In genomic region chr19:37655689-37656491, GRCh38 we compare ENCODE assay signal across 8 cellular contexts. TPM values are rescaled to one million over a fixed set of nuclear protein-coding genes. Genes with fewer than 3 reads are reported as not detected.
A peak's percentile ranks its signal among the peaks of the same experiment; 100 is the strongest.
DNase-seq lines count a peak whose midpoint lies in the region; ATAC-seq and TF ChIP-seq lines count a peak whose summit lies in the region.

No MANE protein-coding gene starts in this region.

- H3K4me3 ChIP-seq in SU-DHL-6 (ENCODE audit: insufficient read depth, low read length, poor library complexity, severe bottlenecking) (peak overlapping the region; percentile 63), left ventricle myocardium inferior (peak overlapping the region; percentile 75)

- H3K79me2 ChIP-seq in SU-DHL-6 (ENCODE audit: insufficient read depth, low read length) = peaks cover 33% of the 10 kb centered on the region

- H3K27ac Mint-ChIP-seq in progenitor cell of endocrine pancreas = peak overlapping the region; percentile 96

- DNase-seq in DMS79 (lab: John Stamatoyannopoulos, UW) = peak; percentile 86
- peak; percentile 77 to 84 for DNase-seq in Kasumi-1 (lab: John Stamatoyannopoulos, UW)
- peak; percentile 62 for DNase-seq in amniotic epithelial cell (ENCODE audit: low read depth)
- peak; percentile 88 for DNase-seq in left ventricle myocardium inferior
- peak; percentile 81 for DNase-seq in progenitor cell of endocrine pancreas (ENCODE audit: low spot score, unreplicated experiment)
- peak; percentile 84 for DNase-seq in ureter (ENCODE audit: low spot score)

- peaks cover 16% of the 10 kb centered on the region for H3K4me1 Mint-ChIP-seq in progenitor cell of endocrine pancreas (ENCODE audit: low read depth)

- intact Hi-C loops in left ventricle myocardium inferior (cut with micrococcal nuclease) = no loop called here

- H3K27me3 Mint-ChIP-seq in progenitor cell of endocrine pancreas = no peaks in the 10 kb centered on the region

- H3K36me3 ChIP-seq in SU-DHL-6 (ENCODE audit: low read length) = 0 out of 2 replicates have a peak, but pooled peaks cover 3% of the 10 kb centered on the region
- H3K36me3 ChIP-seq in left ventricle myocardium inferior = peaks cover 4% of the 10 kb centered on the region

- H2AFZ ChIP-seq in SU-DHL-6 (ENCODE audit: low read depth, low read length, severe bottlenecking) = peak overlapping the region; percentile 98

- no peak for TF ChIP-seq CTCF in SU-DHL-6 (IDR thresholded peaks at IDR 0.05; ENCODE audit: insufficient read depth, low read length, poor library complexity, severe bottlenecking)
- TF ChIP-seq CTCF in left ventricle myocardium inferior (IDR thresholded peaks at IDR 0.05; ENCODE audit: borderline replicate concordance) = no peak
- no peak for TF ChIP-seq CTCF in progenitor cell of endocrine pancreas (IDR thresholded peaks at IDR 0.05; ENCODE audit: unreplicated experiment)

- peak overlapping the region; percentile 89 for H3K4me3 Mint-ChIP-seq in progenitor cell of endocrine pancreas (ENCODE audit: low read depth)

- peaks cover 2% of the 10 kb centered on the region for H3K36me3 Mint-ChIP-seq in progenitor cell of endocrine pancreas (ENCODE audit: insufficient read depth)

- H3K9me2 ChIP-seq in SU-DHL-6 (replicated peaks; ENCODE audit: insufficient read depth, low read length) = no peaks in the 10 kb centered on the region

- H3K27ac ChIP-seq in SU-DHL-6 (ENCODE audit: low read depth, low read length) (peak overlapping the region; percentile 41), left ventricle myocardium inferior (replicated peaks) (peak overlapping the region; percentile 94)

- no peaks in the 10 kb centered on the region for H3K9me3 ChIP-seq in SU-DHL-6 (ENCODE audit: insufficient read depth, low read length)
- H3K9me3 ChIP-seq in left ventricle myocardium inferior (replicated peaks) = peaks cover 17% of the 10 kb centered on the region

- no peaks in the 10 kb centered on the region for H4K20me1 ChIP-seq in SU-DHL-6 (ENCODE audit: low read depth, low read length)

- peak overlapping the region; percentile 91 for H3K4me2 ChIP-seq in SU-DHL-6 (ENCODE audit: low read depth, low read length, poor library complexity, severe bottlenecking)

- H3K9ac ChIP-seq in SU-DHL-6 (ENCODE audit: low read length) = peak overlapping the region; percentile 67

- H3K9me3 Mint-ChIP-seq in progenitor cell of endocrine pancreas (ENCODE audit: low read depth) = peaks cover 3% of the 10 kb centered on the region

- peak; percentile 53 for ATAC-seq in GM21737 (IDR thresholded peaks at IDR 0.05; ENCODE audit: unreplicated experiment)

- peaks cover 15% of the 10 kb centered on the region; the same call in 1 of the 2 replicates for H3F3A ChIP-seq in SU-DHL-6 (ENCODE audit: insufficient read depth)

- peaks cover 43% of the 10 kb centered on the region for H3K4me1 ChIP-seq in left ventricle myocardium inferior

- no peaks in the 10 kb centered on the region for H3K27me3 ChIP-seq in SU-DHL-6 (ENCODE audit: low read length)
- no peaks in the 10 kb centered on the region for H3K27me3 ChIP-seq in left ventricle myocardium inferior (ENCODE audit: low read depth)

RNA-seq across cellular contexts. Expression of gene ZFP30, which starts 0.6 kb away (rescaled TPM):
- total RNA-seq in left ventricle myocardium inferior (7.7 TPM), progenitor cell of endocrine pancreas (32.0 and 35.7 TPM in 2 replicates), ureter (16.5 TPM)

Comparison
In these comparisons a context has a peak if more than half of its experiments do, and no peak if none do; other contexts are left out.
1. Peak in every context shown above with its lines: DNase-seq, ATAC-seq, H3K4me3 ChIP-seq and H3K27ac ChIP-seq.